ENCODE assay signal across 1 cellular context in genomic region chr6:148140772-148141557, GRCh38.
TF ChIP-seq lines count a peak whose summit lies in the region.

No MANE protein-coding gene starts in this region.

TF ChIP-seq in A549, 52 proteins besides CTCF, POLR2A, EP300 and RAD21 (continued from another document):
- TF ChIP-seq, protein P1, sequence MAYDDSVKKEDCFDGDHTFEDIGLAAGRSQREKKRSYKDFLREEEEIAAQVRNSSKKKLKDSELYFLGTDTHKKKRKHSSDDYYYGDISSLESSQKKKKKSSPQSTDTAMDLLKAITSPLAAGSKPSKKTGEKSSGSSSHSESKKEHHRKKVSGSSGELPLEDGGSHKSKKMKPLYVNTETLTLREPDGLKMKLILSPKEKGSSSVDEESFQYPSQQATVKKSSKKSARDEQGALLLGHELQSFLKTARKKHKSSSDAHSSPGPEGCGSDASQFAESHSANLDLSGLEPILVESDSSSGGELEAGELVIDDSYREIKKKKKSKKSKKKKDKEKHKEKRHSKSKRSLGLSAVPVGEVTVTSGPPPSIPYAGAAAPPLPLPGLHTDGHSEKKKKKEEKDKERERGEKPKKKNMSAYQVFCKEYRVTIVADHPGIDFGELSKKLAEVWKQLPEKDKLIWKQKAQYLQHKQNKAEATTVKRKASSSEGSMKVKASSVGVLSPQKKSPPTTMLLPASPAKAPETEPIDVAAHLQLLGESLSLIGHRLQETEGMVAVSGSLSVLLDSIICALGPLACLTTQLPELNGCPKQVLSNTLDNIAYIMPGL (CRISPR knock-in tag; IDR thresholded peaks at IDR 0.05; ENCODE audit: borderline replicate concordance) = no peak
- TF ChIP-seq NPAS2 (CRISPR knock-in tag; IDR thresholded peaks at IDR 0.05; ENCODE audit: borderline replicate concordance) = no peak
- TF ChIP-seq SMC3 (IDR thresholded peaks at IDR 0.05) = no peak
- TF ChIP-seq HOXB13 (CRISPR knock-in tag; IDR thresholded peaks at IDR 0.05; ENCODE audit: low read depth) = no peak
- no peak for TF ChIP-seq RFX5 (IDR thresholded peaks at IDR 0.05)
- no peak for TF ChIP-seq HOXB5 (CRISPR knock-in tag; IDR thresholded peaks at IDR 0.05)
- no peak for TF ChIP-seq MAFK (IDR thresholded peaks at IDR 0.05; ENCODE audit: partially characterized antibody)
- TF ChIP-seq JUN (IDR thresholded peaks at IDR 0.05) = peak; percentile 38 to 51; a peak in 1 of 5 replicates
- peak; percentile 63 to 89; a peak in 3 of 4 replicates for TF ChIP-seq CEBPB (IDR thresholded peaks at IDR 0.05)
- no peak for TF ChIP-seq SREBF2 (IDR thresholded peaks at IDR 0.05)
- TF ChIP-seq ZC3H11A (IDR thresholded peaks at IDR 0.05) = no peak
- TF ChIP-seq NR3C1 (IDR thresholded peaks at IDR 0.05) = no peak
- no peak for TF ChIP-seq REST (IDR thresholded peaks at IDR 0.05)
- no peak for TF ChIP-seq TP53 (CRISPR knock-in tag; IDR thresholded peaks at IDR 0.05)
- TF ChIP-seq HDAC2 (IDR thresholded peaks at IDR 0.05) = no peak
- no peak for TF ChIP-seq ZFP36 (IDR thresholded peaks at IDR 0.05; ENCODE audit: borderline replicate concordance, partially characterized antibody)
- peak; percentile 61; the same call in 1 of the 2 replicates for TF ChIP-seq JUNB (IDR thresholded peaks at IDR 0.05)
- no peak for TF ChIP-seq RARB (CRISPR knock-in tag; IDR thresholded peaks at IDR 0.05)
- TF ChIP-seq KDM1A (IDR thresholded peaks at IDR 0.05; ENCODE audit: low read depth) = no peak
- TF ChIP-seq FOSB (CRISPR knock-in tag; IDR thresholded peaks at IDR 0.05) = no peak
- no peak for TF ChIP-seq CBX2 (IDR thresholded peaks at IDR 0.05; ENCODE audit: borderline replicate concordance, low read depth)
- TF ChIP-seq PHF8 (IDR thresholded peaks at IDR 0.05; ENCODE audit: borderline replicate concordance, low read depth) = no peak
- TF ChIP-seq EHF (CRISPR knock-in tag; IDR thresholded peaks at IDR 0.05) = no peak
- 0 out of 2 replicates have a peak, but pooled peaks have one; percentile 31 for TF ChIP-seq ZNF302 (CRISPR knock-in tag; IDR thresholded peaks at IDR 0.05)
- TF ChIP-seq ZSCAN20 (CRISPR knock-in tag; IDR thresholded peaks at IDR 0.05) = no peak
- TF ChIP-seq E2F6 (IDR thresholded peaks at IDR 0.05; ENCODE audit: borderline replicate concordance, low read depth) = no peak
- no peak for TF ChIP-seq MAZ (IDR thresholded peaks at IDR 0.05; ENCODE audit: borderline replicate concordance, low read depth, low read length)
- TF ChIP-seq, protein P2, sequence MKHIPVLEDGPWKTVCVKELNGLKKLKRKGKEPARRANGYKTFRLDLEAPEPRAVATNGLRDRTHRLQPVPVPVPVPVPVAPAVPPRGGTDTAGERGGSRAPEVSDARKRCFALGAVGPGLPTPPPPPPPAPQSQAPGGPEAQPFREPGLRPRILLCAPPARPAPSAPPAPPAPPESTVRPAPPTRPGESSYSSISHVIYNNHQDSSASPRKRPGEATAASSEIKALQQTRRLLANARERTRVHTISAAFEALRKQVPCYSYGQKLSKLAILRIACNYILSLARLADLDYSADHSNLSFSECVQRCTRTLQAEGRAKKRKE (CRISPR knock-in tag; IDR thresholded peaks at IDR 0.05; ENCODE audit: low read depth) = no peak
- TF ChIP-seq, protein P3, sequence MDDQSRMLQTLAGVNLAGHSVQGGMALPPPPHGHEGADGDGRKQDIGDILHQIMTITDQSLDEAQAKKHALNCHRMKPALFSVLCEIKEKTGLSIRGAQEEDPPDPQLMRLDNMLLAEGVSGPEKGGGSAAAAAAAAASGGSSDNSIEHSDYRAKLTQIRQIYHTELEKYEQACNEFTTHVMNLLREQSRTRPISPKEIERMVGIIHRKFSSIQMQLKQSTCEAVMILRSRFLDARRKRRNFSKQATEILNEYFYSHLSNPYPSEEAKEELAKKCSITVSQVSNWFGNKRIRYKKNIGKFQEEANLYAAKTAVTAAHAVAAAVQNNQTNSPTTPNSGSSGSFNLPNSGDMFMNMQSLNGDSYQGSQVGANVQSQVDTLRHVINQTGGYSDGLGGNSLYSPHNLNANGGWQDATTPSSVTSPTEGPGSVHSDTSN (IDR thresholded peaks at IDR 0.05) = no peak
- no peak for TF ChIP-seq TFCP2L1 (CRISPR knock-in tag; IDR thresholded peaks at IDR 0.05)
